1 cellular context compared by ENCODE assay signal in the genomic region with DNA sequence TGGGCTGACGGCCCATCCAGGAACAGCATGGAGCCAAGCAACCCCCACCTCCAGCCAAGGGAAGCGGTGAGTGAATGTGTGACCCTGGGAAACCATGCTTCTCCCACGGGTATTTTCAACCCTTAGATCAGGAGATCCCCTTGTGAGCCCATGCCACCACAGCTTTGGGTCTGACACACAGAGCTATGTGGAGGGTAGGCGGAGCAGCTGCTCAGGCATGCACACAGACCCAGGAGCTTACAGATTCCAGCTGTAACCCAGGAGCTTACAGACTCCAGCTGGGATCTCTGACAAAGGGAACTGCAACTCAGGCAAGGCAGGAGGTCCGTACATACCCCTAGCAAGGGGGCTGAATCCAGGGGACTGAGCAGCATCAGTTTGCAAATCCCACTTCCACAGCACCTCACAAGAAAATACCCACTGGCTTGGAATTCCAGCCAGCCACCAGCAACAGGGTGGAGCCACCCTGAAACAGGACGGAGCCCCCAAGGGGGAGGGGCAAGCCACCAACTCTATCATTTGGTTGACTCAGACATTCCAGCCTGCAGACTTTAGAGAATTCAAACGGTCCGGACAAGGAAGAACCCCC.
TF ChIP-seq lines count a peak whose summit lies in the region.

No MANE protein-coding gene starts in this region.

TF ChIP-seq in GM12878, 131 proteins besides CTCF, POLR2A, EP300 and RAD21 (continues in another document):
- TF ChIP-seq SIN3A (IDR thresholded peaks at IDR 0.05; ENCODE audit: low read depth, low read length) (no peak), HCFC1 (IDR thresholded peaks at IDR 0.05; ENCODE audit: low read length) (no peak), SPI1 (IDR thresholded peaks at IDR 0.05; ENCODE audit: borderline replicate concordance, insufficient read depth, low read depth, low read length) (0 out of 2 replicates have a peak, but pooled peaks have one; percentile 10), POLR2AphosphoS2 (IDR thresholded peaks at IDR 0.05; ENCODE audit: low read depth, low read length) (no peak), NBN (IDR thresholded peaks at IDR 0.05) (0 out of 2 replicates have a peak, but pooled peaks have one; percentile 15), NR2C2 (IDR thresholded peaks at IDR 0.05; ENCODE audit: borderline replicate concordance, control insufficient read depth, insufficient read length, low read depth) (no peak), IKZF2 (IDR thresholded peaks at IDR 0.05) (peak in 1 of 2 experiments; percentile 43; a peak in 2 of 4 replicates), PML (IDR thresholded peaks at IDR 0.05; ENCODE audit: low read length) (no peak), RFX5 (IDR thresholded peaks at IDR 0.05; ENCODE audit: low read depth, low read length) (no peak), TCF7 (IDR thresholded peaks at IDR 0.05; ENCODE audit: borderline replicate concordance) (no peak), TCF3 (IDR thresholded peaks at IDR 0.05; ENCODE audit: borderline replicate concordance, insufficient read depth, low read depth, low read length) (no peak), BMI1 (IDR thresholded peaks at IDR 0.05; ENCODE audit: borderline replicate concordance) (no peak), POU2F2 (IDR thresholded peaks at IDR 0.05; ENCODE audit: borderline replicate concordance, low read depth, low read length) (no peak), GATAD2B (conservative IDR thresholded peaks at IDR 0.05; ENCODE audit: low read depth) (peak; percentile 76; the same call in 1 of the 2 replicates), MEF2B (IDR thresholded peaks at IDR 0.05; ENCODE audit: partially characterized antibody, poor library complexity, severe bottlenecking) (peak; percentile 86), EGR1 (IDR thresholded peaks at IDR 0.05; ENCODE audit: borderline replicate concordance in 1 of 2, low read depth in 2 of 2, low read length in 2 of 2) (no peak), TCF12 (IDR thresholded peaks at IDR 0.05; ENCODE audit: low read depth, low read length) (0 out of 2 replicates have a peak, but pooled peaks have one; percentile 33), RUNX3 (IDR thresholded peaks at IDR 0.05; ENCODE audit: low read length) (0 out of 2 replicates have a peak, but pooled peaks have one; percentile 23), SMAD1 (IDR thresholded peaks at IDR 0.05; ENCODE audit: low read depth, partially characterized antibody) (no peak), ZNF24 (IDR thresholded peaks at IDR 0.05) (0 out of 2 replicates have a peak, but pooled peaks have one; percentile 45), BHLHE40 (IDR thresholded peaks at IDR 0.05; ENCODE audit: borderline replicate concordance in 1 of 2, low read depth in 2 of 2, low read length in 1 of 2) (no peak), NR2C1 (IDR thresholded peaks at IDR 0.05) (no peak), PAX5 (IDR thresholded peaks at IDR 0.05; ENCODE audit: borderline replicate concordance, low read depth, low read length) (0 out of 2 replicates have a peak, but pooled peaks have one; percentile 24), SREBF1 (IDR thresholded peaks at IDR 0.05; ENCODE audit: low read length) (no peak)
- TF ChIP-seq, protein P1, sequence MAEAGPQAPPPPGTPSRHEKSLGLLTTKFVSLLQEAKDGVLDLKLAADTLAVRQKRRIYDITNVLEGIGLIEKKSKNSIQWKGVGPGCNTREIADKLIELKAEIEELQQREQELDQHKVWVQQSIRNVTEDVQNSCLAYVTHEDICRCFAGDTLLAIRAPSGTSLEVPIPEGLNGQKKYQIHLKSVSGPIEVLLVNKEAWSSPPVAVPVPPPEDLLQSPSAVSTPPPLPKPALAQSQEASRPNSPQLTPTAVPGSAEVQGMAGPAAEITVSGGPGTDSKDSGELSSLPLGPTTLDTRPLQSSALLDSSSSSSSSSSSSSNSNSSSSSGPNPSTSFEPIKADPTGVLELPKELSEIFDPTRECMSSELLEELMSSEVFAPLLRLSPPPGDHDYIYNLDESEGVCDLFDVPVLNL (IDR thresholded peaks at IDR 0.05; ENCODE audit: low read depth, low read length): no peak
- TF ChIP-seq, protein P2, sequence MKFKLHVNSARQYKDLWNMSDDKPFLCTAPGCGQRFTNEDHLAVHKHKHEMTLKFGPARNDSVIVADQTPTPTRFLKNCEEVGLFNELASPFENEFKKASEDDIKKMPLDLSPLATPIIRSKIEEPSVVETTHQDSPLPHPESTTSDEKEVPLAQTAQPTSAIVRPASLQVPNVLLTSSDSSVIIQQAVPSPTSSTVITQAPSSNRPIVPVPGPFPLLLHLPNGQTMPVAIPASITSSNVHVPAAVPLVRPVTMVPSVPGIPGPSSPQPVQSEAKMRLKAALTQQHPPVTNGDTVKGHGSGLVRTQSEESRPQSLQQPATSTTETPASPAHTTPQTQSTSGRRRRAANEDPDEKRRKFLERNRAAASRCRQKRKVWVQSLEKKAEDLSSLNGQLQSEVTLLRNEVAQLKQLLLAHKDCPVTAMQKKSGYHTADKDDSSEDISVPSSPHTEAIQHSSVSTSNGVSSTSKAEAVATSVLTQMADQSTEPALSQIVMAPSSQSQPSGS (IDR thresholded peaks at IDR 0.05; ENCODE audit: low read length): no peak
- TF ChIP-seq, protein P3, sequence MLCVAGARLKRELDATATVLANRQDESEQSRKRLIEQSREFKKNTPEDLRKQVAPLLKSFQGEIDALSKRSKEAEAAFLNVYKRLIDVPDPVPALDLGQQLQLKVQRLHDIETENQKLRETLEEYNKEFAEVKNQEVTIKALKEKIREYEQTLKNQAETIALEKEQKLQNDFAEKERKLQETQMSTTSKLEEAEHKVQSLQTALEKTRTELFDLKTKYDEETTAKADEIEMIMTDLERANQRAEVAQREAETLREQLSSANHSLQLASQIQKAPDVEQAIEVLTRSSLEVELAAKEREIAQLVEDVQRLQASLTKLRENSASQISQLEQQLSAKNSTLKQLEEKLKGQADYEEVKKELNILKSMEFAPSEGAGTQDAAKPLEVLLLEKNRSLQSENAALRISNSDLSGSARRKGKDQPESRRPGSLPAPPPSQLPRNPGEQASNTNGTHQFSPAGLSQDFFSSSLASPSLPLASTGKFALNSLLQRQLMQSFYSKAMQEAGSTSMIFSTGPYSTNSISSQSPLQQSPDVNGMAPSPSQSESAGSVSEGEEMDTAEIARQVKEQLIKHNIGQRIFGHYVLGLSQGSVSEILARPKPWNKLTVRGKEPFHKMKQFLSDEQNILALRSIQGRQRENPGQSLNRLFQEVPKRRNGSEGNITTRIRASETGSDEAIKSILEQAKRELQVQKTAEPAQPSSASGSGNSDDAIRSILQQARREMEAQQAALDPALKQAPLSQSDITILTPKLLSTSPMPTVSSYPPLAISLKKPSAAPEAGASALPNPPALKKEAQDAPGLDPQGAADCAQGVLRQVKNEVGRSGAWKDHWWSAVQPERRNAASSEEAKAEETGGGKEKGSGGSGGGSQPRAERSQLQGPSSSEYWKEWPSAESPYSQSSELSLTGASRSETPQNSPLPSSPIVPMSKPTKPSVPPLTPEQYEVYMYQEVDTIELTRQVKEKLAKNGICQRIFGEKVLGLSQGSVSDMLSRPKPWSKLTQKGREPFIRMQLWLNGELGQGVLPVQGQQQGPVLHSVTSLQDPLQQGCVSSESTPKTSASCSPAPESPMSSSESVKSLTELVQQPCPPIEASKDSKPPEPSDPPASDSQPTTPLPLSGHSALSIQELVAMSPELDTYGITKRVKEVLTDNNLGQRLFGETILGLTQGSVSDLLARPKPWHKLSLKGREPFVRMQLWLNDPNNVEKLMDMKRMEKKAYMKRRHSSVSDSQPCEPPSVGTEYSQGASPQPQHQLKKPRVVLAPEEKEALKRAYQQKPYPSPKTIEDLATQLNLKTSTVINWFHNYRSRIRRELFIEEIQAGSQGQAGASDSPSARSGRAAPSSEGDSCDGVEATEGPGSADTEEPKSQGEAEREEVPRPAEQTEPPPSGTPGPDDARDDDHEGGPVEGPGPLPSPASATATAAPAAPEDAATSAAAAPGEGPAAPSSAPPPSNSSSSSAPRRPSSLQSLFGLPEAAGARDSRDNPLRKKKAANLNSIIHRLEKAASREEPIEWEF (IDR thresholded peaks at IDR 0.05; ENCODE audit: insufficient replicate concordance, low read depth, low read length): no peak
- TF ChIP-seq, protein P4, sequence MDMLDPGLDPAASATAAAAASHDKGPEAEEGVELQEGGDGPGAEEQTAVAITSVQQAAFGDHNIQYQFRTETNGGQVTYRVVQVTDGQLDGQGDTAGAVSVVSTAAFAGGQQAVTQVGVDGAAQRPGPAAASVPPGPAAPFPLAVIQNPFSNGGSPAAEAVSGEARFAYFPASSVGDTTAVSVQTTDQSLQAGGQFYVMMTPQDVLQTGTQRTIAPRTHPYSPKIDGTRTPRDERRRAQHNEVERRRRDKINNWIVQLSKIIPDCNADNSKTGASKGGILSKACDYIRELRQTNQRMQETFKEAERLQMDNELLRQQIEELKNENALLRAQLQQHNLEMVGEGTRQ (IDR thresholded peaks at IDR 0.05; ENCODE audit: borderline replicate concordance, low read depth, low read length): no peak
- TF ChIP-seq, protein P5, sequence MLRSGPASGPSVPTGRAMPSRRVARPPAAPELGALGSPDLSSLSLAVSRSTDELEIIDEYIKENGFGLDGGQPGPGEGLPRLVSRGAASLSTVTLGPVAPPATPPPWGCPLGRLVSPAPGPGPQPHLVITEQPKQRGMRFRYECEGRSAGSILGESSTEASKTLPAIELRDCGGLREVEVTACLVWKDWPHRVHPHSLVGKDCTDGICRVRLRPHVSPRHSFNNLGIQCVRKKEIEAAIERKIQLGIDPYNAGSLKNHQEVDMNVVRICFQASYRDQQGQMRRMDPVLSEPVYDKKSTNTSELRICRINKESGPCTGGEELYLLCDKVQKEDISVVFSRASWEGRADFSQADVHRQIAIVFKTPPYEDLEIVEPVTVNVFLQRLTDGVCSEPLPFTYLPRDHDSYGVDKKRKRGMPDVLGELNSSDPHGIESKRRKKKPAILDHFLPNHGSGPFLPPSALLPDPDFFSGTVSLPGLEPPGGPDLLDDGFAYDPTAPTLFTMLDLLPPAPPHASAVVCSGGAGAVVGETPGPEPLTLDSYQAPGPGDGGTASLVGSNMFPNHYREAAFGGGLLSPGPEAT (IDR thresholded peaks at IDR 0.05; ENCODE audit: low read depth): peak; percentile 59; the same call in 1 of the 2 replicates
- TF ChIP-seq, protein P6, sequence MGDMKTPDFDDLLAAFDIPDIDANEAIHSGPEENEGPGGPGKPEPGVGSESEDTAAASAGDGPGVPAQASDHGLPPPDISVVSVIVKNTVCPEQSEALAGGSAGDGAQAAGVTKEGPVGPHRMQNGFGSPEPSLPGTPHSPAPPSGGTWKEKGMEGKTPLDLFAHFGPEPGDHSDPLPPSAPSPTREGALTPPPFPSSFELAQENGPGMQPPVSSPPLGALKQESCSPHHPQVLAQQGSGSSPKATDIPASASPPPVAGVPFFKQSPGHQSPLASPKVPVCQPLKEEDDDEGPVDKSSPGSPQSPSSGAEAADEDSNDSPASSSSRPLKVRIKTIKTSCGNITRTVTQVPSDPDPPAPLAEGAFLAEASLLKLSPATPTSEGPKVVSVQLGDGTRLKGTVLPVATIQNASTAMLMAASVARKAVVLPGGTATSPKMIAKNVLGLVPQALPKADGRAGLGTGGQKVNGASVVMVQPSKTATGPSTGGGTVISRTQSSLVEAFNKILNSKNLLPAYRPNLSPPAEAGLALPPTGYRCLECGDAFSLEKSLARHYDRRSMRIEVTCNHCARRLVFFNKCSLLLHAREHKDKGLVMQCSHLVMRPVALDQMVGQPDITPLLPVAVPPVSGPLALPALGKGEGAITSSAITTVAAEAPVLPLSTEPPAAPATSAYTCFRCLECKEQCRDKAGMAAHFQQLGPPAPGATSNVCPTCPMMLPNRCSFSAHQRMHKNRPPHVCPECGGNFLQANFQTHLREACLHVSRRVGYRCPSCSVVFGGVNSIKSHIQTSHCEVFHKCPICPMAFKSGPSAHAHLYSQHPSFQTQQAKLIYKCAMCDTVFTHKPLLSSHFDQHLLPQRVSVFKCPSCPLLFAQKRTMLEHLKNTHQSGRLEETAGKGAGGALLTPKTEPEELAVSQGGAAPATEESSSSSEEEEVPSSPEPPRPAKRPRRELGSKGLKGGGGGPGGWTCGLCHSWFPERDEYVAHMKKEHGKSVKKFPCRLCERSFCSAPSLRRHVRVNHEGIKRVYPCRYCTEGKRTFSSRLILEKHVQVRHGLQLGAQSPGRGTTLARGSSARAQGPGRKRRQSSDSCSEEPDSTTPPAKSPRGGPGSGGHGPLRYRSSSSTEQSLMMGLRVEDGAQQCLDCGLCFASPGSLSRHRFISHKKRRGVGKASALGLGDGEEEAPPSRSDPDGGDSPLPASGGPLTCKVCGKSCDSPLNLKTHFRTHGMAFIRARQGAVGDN (IDR thresholded peaks at IDR 0.05): peak; percentile 41; the same call in 1 of the 2 replicates
- TF ChIP-seq, protein P7, sequence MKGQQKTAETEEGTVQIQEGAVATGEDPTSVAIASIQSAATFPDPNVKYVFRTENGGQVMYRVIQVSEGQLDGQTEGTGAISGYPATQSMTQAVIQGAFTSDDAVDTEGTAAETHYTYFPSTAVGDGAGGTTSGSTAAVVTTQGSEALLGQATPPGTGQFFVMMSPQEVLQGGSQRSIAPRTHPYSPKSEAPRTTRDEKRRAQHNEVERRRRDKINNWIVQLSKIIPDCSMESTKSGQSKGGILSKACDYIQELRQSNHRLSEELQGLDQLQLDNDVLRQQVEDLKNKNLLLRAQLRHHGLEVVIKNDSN (IDR thresholded peaks at IDR 0.05; ENCODE audit: borderline replicate concordance, extremely low read length, insufficient read depth, low read depth, low read length): no peak
- TF ChIP-seq, protein P8, sequence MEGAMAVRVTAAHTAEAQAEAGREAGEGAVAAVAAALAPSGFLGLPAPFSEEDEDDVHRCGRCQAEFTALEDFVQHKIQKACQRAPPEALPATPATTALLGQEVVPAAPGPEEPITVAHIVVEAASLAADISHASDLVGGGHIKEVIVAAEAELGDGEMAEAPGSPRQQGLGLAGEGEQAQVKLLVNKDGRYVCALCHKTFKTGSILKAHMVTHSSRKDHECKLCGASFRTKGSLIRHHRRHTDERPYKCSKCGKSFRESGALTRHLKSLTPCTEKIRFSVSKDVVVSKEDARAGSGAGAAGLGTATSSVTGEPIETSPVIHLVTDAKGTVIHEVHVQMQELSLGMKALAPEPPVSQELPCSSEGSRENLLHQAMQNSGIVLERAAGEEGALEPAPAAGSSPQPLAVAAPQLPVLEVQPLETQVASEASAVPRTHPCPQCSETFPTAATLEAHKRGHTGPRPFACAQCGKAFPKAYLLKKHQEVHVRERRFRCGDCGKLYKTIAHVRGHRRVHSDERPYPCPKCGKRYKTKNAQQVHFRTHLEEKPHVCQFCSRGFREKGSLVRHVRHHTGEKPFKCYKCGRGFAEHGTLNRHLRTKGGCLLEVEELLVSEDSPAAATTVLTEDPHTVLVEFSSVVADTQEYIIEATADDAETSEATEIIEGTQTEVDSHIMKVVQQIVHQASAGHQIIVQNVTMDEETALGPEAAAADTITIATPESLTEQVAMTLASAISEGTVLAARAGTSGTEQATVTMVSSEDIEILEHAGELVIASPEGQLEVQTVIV (IDR thresholded peaks at IDR 0.05; ENCODE audit: borderline replicate concordance, partially characterized antibody): no peak
